12 cellular contexts compared by ENCODE assay signal in genomic region chr7:24827027-24827426, GRCh38.
DNase-seq lines count a peak whose midpoint lies in the region; ATAC-seq and TF ChIP-seq lines count a peak whose summit lies in the region.
"Had no signal": no experiment of that assay in that cellular context is flagged by ENCODE, and none has a peak within 500 bp of the region (broad histone marks: within the 10 kb centered on the region; RNA-seq: fewer than 3 reads in every experiment).

No MANE protein-coding gene starts in this region.

- peak; percentile 75 for ATAC-seq in stimulated activated effector memory CD8-positive, alpha-beta T cell treated with anti-CD3 and anti-CD28 coated beads, Interleukin-12 subunit alpha, Interleukin-12 subunit beta, amount 100 ng/mL, for 72 hours

- H3K4me1 ChIP-seq in effector memory CD4-positive, alpha-beta T cell (ENCODE audit: control insufficient read depth, insufficient read depth, low read length, poor library complexity, severe bottlenecking): peaks cover 33% of the 10 kb centered on the region
- peaks cover 20 to 69% (median 47%) of the 10 kb centered on the region in 4 donors for H3K4me1 ChIP-seq in esophagus muscularis mucosa

- intact Hi-C loops in activated CD4-positive, alpha-beta T cell treated with anti-CD3 and anti-CD28 coated beads, Interleukin-2, amount 10 ng/mL, durations not matched to agents 24 days and 14 days (cut with micrococcal nuclease): no loop called here
- intact Hi-C loops in esophagus muscularis mucosa (cut with DNase I): loop anchor here (5.0 kb wide), 1 partner anchor 155 kb away; the partner anchor contains the start of gene OSBPL3

- no peaks in the 10 kb centered on the region for H3K27me3 Mint-ChIP-seq in activated CD4-positive, alpha-beta T cell treated with anti-CD3 and anti-CD28 coated beads, Interleukin-2, amount 10 ng/mL, durations not matched to agents 24 days and 14 days
- H3K27me3 Mint-ChIP-seq: naive B cell had no signal

- DNase-seq in activated CD4-positive, alpha-beta T cell treated with anti-CD3 and anti-CD28 coated beads, Interleukin-2, amount 10 ng/mL, durations not matched to agents 24 days and 14 days: no peak
- no peak for DNase-seq in activated CD4-positive, alpha-beta T cell treated with anti-CD3 and anti-CD28 coated beads, Interleukin-2, amount 50 U/mL, for 48 hours
- peak; percentile 79 for DNase-seq in SW480 (ENCODE audit: low spot score)
- DNase-seq in effector memory CD4-positive, alpha-beta T cell: no peak
- DNase-seq in stimulated activated effector memory CD8-positive, alpha-beta T cell treated with anti-CD3 and anti-CD28 coated beads, Interleukin-12 subunit alpha, Interleukin-12 subunit beta, amount 100 ng/mL, for 72 hours (ENCODE audit: low spot score in 2 of 2): no peak
- no peak for DNase-seq in AML-193 (lab: John Stamatoyannopoulos, UW)
- DNase-seq in esophagus muscularis mucosa (ENCODE audit: extremely low spot score): no peak
- no peak for DNase-seq in iPS-NIHi7 (ENCODE audit: extremely low spot score)
- DNase-seq: activated effector memory CD4-positive, alpha-beta T cell treated with anti-CD3 and anti-CD28 coated beads, Interleukin-2, amount 50 U/mL, for 16 hours; naive B cell had no signal

- peak overlapping the region; percentile 70 for H3K4me3 Mint-ChIP-seq in activated CD4-positive, alpha-beta T cell treated with anti-CD3 and anti-CD28 coated beads, Interleukin-2, amount 10 ng/mL, durations not matched to agents 24 days and 14 days
- H3K4me3 Mint-ChIP-seq in stimulated activated effector memory CD8-positive, alpha-beta T cell treated with anti-CD3 and anti-CD28 coated beads, Interleukin-12 subunit alpha, Interleukin-12 subunit beta, amount 100 ng/mL, for 72 hours: peak overlapping the region; percentile 69
- H3K4me3 Mint-ChIP-seq: naive B cell had no signal

- H3K36me3 ChIP-seq in effector memory CD4-positive, alpha-beta T cell (ENCODE audit: control insufficient read depth, insufficient read depth, low read length): peaks cover 14% of the 10 kb centered on the region
- no peaks in the 10 kb centered on the region for H3K36me3 ChIP-seq in esophagus muscularis mucosa

- peaks cover 66% of the 10 kb centered on the region for H3K4me1 Mint-ChIP-seq in activated CD4-positive, alpha-beta T cell treated with anti-CD3 and anti-CD28 coated beads, Interleukin-2, amount 10 ng/mL, durations not matched to agents 24 days and 14 days
- peaks cover 63% of the 10 kb centered on the region for H3K4me1 Mint-ChIP-seq in stimulated activated effector memory CD8-positive, alpha-beta T cell treated with anti-CD3 and anti-CD28 coated beads, Interleukin-12 subunit alpha, Interleukin-12 subunit beta, amount 100 ng/mL, for 72 hours

- H3K27me3 ChIP-seq in effector memory CD4-positive, alpha-beta T cell (replicated peaks; ENCODE audit: control insufficient read depth, insufficient read depth, low read length, poor library complexity, severe bottlenecking): no peaks in the 10 kb centered on the region
- H3K27me3 ChIP-seq in esophagus muscularis mucosa: no peaks in the 10 kb centered on the region

- no peaks in the 10 kb centered on the region for H3K9me3 ChIP-seq in effector memory CD4-positive, alpha-beta T cell (ENCODE audit: control insufficient read depth, low read length)
- no peaks in the 10 kb centered on the region for H3K9me3 ChIP-seq in esophagus muscularis mucosa

- no peak overlapping the region for H3K4me3 ChIP-seq in effector memory CD4-positive, alpha-beta T cell (ENCODE audit: insufficient read depth, low read depth, low read length, poor library complexity, severe bottlenecking)
- H3K4me3 ChIP-seq in esophagus muscularis mucosa: no peak overlapping the region
- H3K4me3 ChIP-seq: coronary artery had no signal

- no peak for TF ChIP-seq POLR2A in esophagus muscularis mucosa (IDR thresholded peaks at IDR 0.05; ENCODE audit: low read depth)

- H3K27ac ChIP-seq in effector memory CD4-positive, alpha-beta T cell (ENCODE audit: insufficient read depth, low read length, poor library complexity, severe bottlenecking): peak overlapping the region; percentile 58
- peak overlapping the region in 1 of 4 donors; percentile 5 for H3K27ac ChIP-seq in esophagus muscularis mucosa (replicated peaks in 1 of 4)
- H3K27ac ChIP-seq: coronary artery, VCaP had no signal

- peaks cover 71% of the 10 kb centered on the region for H3K36me3 Mint-ChIP-seq in activated CD4-positive, alpha-beta T cell treated with anti-CD3 and anti-CD28 coated beads, Interleukin-2, amount 10 ng/mL, durations not matched to agents 24 days and 14 days (ENCODE audit: low read depth)
- peaks cover 94% of the 10 kb centered on the region for H3K36me3 Mint-ChIP-seq in stimulated activated effector memory CD8-positive, alpha-beta T cell treated with anti-CD3 and anti-CD28 coated beads, Interleukin-12 subunit alpha, Interleukin-12 subunit beta, amount 100 ng/mL, for 72 hours

- TF ChIP-seq EP300 in esophagus muscularis mucosa (IDR thresholded peaks at IDR 0.05): no peak

- H3K27ac Mint-ChIP-seq in activated CD4-positive, alpha-beta T cell treated with anti-CD3 and anti-CD28 coated beads, Interleukin-2, amount 10 ng/mL, durations not matched to agents 24 days and 14 days: peak overlapping the region; percentile 89
- H3K27ac Mint-ChIP-seq in stimulated activated effector memory CD8-positive, alpha-beta T cell treated with anti-CD3 and anti-CD28 coated beads, Interleukin-12 subunit alpha, Interleukin-12 subunit beta, amount 100 ng/mL, for 72 hours: peak overlapping the region; percentile 90

- no peaks in the 10 kb centered on the region for H3K9me3 Mint-ChIP-seq in activated CD4-positive, alpha-beta T cell treated with anti-CD3 and anti-CD28 coated beads, Interleukin-2, amount 10 ng/mL, durations not matched to agents 24 days and 14 days
- H3K9me3 Mint-ChIP-seq in stimulated activated effector memory CD8-positive, alpha-beta T cell treated with anti-CD3 and anti-CD28 coated beads, Interleukin-12 subunit alpha, Interleukin-12 subunit beta, amount 100 ng/mL, for 72 hours: no peaks in the 10 kb centered on the region
- H3K9me3 Mint-ChIP-seq: naive B cell had no signal

- WGBS in esophagus muscularis mucosa: 91% methylated on average over 2 of the region's 2 CpGs

- no peak for TF ChIP-seq CTCF in esophagus muscularis mucosa (IDR thresholded peaks at IDR 0.05)
